Comparison of ENCODE assay signal across 1 cellular context in genomic region chr19:12513531-12514061, GRCh38.
TF ChIP-seq lines count a peak whose summit lies in the region.

No MANE protein-coding gene starts in this region.

TF ChIP-seq in H1, 55 proteins besides CTCF, POLR2A, EP300 and RAD21 (continued from another document):
- TF ChIP-seq, protein P1, sequence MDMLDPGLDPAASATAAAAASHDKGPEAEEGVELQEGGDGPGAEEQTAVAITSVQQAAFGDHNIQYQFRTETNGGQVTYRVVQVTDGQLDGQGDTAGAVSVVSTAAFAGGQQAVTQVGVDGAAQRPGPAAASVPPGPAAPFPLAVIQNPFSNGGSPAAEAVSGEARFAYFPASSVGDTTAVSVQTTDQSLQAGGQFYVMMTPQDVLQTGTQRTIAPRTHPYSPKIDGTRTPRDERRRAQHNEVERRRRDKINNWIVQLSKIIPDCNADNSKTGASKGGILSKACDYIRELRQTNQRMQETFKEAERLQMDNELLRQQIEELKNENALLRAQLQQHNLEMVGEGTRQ (IDR thresholded peaks at IDR 0.05; ENCODE audit: low read length) = no peak
- TF ChIP-seq, protein P2, sequence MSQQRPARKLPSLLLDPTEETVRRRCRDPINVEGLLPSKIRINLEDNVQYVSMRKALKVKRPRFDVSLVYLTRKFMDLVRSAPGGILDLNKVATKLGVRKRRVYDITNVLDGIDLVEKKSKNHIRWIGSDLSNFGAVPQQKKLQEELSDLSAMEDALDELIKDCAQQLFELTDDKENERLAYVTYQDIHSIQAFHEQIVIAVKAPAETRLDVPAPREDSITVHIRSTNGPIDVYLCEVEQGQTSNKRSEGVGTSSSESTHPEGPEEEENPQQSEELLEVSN (IDR thresholded peaks at IDR 0.05) = no peak
- TF ChIP-seq TAF7 (optimal IDR thresholded peaks at IDR 0.05; ENCODE audit: borderline replicate concordance, low read depth, low read length) (no peak), RFX5 (IDR thresholded peaks at IDR 0.05; ENCODE audit: borderline replicate concordance, low read depth, low read length) (no peak), FOSL1 (IDR thresholded peaks at IDR 0.05; ENCODE audit: insufficient read depth, low read depth, low read length) (no peak), CBX5 (IDR thresholded peaks at IDR 0.05; ENCODE audit: low read depth, low read length) (no peak), HDAC2 (IDR thresholded peaks at IDR 0.05; ENCODE audit: borderline replicate concordance in 1 of 2, low read depth in 2 of 2, low read length in 2 of 2) (no peak), KDM4A (IDR thresholded peaks at IDR 0.05; ENCODE audit: low read depth, low read length, severe bottlenecking) (no peak), SIN3A (conservative IDR thresholded peaks at IDR 0.05 in 1 of 2, IDR thresholded peaks at IDR 0.05 in 1 of 2; ENCODE audit: low read depth in 1 of 2, low read length in 2 of 2) (no peak), EZH2 (IDR thresholded peaks at IDR 0.05; ENCODE audit: low read depth, low read length, severe bottlenecking) (no peak), BACH1 (IDR thresholded peaks at IDR 0.05; ENCODE audit: low read length) (no peak)
